Comparison of ENCODE assay signal across 8 cellular contexts in the genomic region with DNA sequence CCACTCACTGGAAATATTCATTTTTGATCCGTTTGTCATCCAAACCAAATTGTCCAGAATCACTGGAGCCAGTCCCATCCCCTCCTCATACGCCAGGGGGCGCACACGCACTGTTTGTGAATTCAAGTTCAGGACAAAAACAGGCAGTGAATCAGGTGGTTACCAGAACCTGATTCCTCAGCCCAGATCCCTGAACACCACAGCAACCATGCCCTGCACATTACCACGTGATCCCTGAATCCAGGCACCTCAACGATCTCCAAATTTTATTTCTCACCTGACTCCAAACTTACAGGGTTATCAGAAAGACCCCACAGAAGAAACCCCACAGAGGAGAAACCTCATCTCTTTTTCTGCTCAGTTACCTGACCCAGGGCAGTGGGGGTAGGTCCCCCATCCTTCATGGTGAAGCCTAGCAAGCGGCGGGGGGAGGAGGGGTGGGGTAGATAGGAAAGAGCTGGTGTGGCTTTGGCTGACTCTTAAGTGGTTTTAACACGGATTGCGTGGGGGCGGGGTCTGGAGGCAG. TPM values are rescaled to one million over a fixed set of nuclear protein-coding genes. Genes with fewer than 3 reads are reported as not detected.
A peak's percentile ranks its signal among the peaks of the same experiment; 100 is the strongest.
DNase-seq lines count a peak whose midpoint lies in the region; TF ChIP-seq lines count a peak whose summit lies in the region.

No MANE protein-coding gene starts in this region.

- no peaks in the 10 kb centered on the region for H3K9me3 ChIP-seq in A673 (ENCODE audit: low read depth, low read length, poor library complexity, severe bottlenecking)
- H3K9me3 ChIP-seq in GM23248 (ENCODE audit: low read depth) = no peaks in the 10 kb centered on the region

- 8 to 19% methylated on average over 9 to 11 of the region's 11 CpGs for WGBS in GM23248 (ENCODE audit: low coverage in 1 of 2, low lambda C conversion rate in 2 of 2, missing lambda C conversion rate in 2 of 2), 2 experiments

- TF ChIP-seq CTCF in A673 (conservative IDR thresholded peaks at IDR 0.05; ENCODE audit: low read depth, low read length) = peak; percentile 97
- TF ChIP-seq CTCF in VCaP (conservative IDR thresholded peaks at IDR 0.05) = peak; percentile 94

- H3K27ac ChIP-seq in A673 (ENCODE audit: low read depth, low read length, poor library complexity, severe bottlenecking) (no peak overlapping the region), GM23248 (no peak overlapping the region), VCaP (peak overlapping the region; percentile 77; the same call in 1 of the 2 replicates)

- CTCF ChIA-PET in A673 (lab: Charles Lee) = interaction anchor here (0.7 to 1.8 kb wide), 3 partner anchors 121 to 519 kb away, joined by 3 to 8 read pairs (median 5); partner anchors contain the start of gene KDM4A

- H2AFZ ChIP-seq in GM23248 = no peak overlapping the region

- H4K20me1 ChIP-seq in GM23248 (ENCODE audit: insufficient read depth) = no peaks in the 10 kb centered on the region

- DNase-seq in A673 (ENCODE audit: low spot score) (peak; percentile 88), GM23248 (peak; percentile 90), NCI-H2227 (lab: John Stamatoyannopoulos, UW; ENCODE audit: unreplicated experiment) (peak; percentile 92), T47D (ENCODE audit: low read depth in 1 of 2, low spot score in 1 of 2) (peak; percentile 52 to 88), inferior parietal cortex (ENCODE audit: extremely low spot score) (peak; percentile 95), 8988T (no peak)
- peak; percentile 70 to 77 (median 74) for DNase-seq in stimulated activated CD4-positive, alpha-beta T cell treated with anti-CD3 and anti-CD28 coated beads, Interleukin-12 subunit alpha, Interleukin-12 subunit beta, amount 100 ng/mL, for 48 hours (ENCODE audit: low read depth in 2 of 3, low spot score in 1 of 3)

- intact Hi-C loops in A673 (cut with micrococcal nuclease; ENCODE audit: unreplicated experiment) = loop anchor here (2.0 to 10.0 kb wide), 5 partner anchors 122 to 510 kb away; partner anchors contain the start of gene KDM4A

- H3K9me2 ChIP-seq in GM23248 (ENCODE audit: insufficient read depth) = no peaks in the 10 kb centered on the region

- H3K4me2 ChIP-seq in GM23248 (ENCODE audit: unreplicated experiment) = no peak overlapping the region

- peaks cover 3% of the 10 kb centered on the region; the same call in 1 of the 2 replicates for H3K79me2 ChIP-seq in GM23248 (ENCODE audit: insufficient read depth)

- POLR2A ChIA-PET in A673 (lab: Charles Lee; ENCODE audit: low non-redundant PET) = no interaction called here

- no peak overlapping the region for H3K9ac ChIP-seq in GM23248

- H3K4me3 ChIP-seq in A673 (ENCODE audit: low read depth, low read length, poor library complexity, severe bottlenecking) = no peak overlapping the region
- H3K4me3 ChIP-seq in GM23248 = no peak overlapping the region

- H3K4me1 ChIP-seq in A673 (ENCODE audit: insufficient read depth, low read length, poor library complexity, severe bottlenecking) (peaks cover 17% of the 10 kb centered on the region), GM23248 (ENCODE audit: insufficient read depth) (peaks cover 4% of the 10 kb centered on the region; the same call in 1 of the 2 replicates)

- H3F3A ChIP-seq in GM23248 (ENCODE audit: insufficient read depth) = peaks cover 8% of the 10 kb centered on the region

- no peaks in the 10 kb centered on the region for H3K36me3 ChIP-seq in A673 (ENCODE audit: insufficient read depth, low read length, poor library complexity, severe bottlenecking)
- H3K36me3 ChIP-seq in GM23248 (ENCODE audit: low read depth) = no peaks in the 10 kb centered on the region

- no peaks in the 10 kb centered on the region for H3K27me3 ChIP-seq in A673 (replicated peaks; ENCODE audit: insufficient read depth, low read depth, low read length, poor library complexity)
- no peaks in the 10 kb centered on the region for H3K27me3 ChIP-seq in GM23248 (replicated peaks; ENCODE audit: insufficient read depth)

- no TSS peak for BruUV-seq in A673 (replicated peaks; lab: Mats Ljungman, UMichigan)

- in situ Hi-C loops in GM23248 (cut with MboI) = loop anchor here (25.0 kb wide), 1 partner anchor 408 kb away; the partner anchor contains the start of genes ARTN and IPO13
- in situ Hi-C loops in T47D (cut with HindIII; ENCODE audit: low pct_unique_long_range_greater_than_20kb, low sequenced_read_pairs) = no loop called here

RNA-seq across cellular contexts. Expression of gene PTPRF, which starts 1.4 kb away (rescaled TPM):
- 110 and 118 TPM in 2 replicates for total RNA-seq in A673 (2021)
- 15.0 and 16.3 TPM in 2 replicates for total RNA-seq in GM23248 (2014; rRNA removed; shearing (Covaris generic))
- 14.0 and 14.7 TPM in 2 replicates for polyA plus RNA-seq in GM23248 (2016; fragmentation: Nextera tagmentation; extraction: Ambion mirVana)
